ENCODE assay signal across 1 cellular context in the genomic region with DNA sequence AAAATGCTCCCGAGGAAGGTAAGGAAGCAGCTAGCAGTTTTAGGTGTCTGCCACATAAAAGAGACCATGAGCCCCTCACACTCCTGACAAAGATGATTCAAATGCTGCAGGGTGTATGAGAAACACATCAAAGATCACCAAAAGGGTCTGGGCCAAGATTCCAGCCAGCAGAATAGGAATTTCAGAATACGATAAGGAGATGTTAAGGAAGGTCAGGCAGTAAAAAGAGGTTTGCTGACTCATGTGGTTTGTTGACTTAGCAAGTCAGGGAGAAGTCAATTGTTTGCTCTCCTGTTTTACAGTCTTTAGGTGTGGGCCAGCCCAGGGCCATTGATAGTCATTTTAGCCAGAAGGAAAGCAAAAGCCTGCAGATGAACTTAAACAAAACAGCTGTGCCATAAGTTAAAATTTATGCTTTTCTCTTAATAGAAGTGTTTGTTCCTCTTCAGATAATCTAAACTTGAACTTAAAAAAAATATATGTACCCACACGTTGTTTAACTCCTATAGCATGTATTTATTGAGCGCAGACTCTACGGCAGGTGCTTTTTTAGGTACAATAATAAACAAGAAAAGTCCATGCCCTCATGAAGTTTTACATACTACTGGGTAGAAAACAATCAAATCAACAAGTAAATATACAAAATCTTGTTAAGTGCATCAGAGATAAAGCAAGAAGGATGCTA.
TF ChIP-seq lines count a peak whose summit lies in the region.

No MANE protein-coding gene starts in this region.

TF ChIP-seq in HEK293, 187 proteins besides CTCF, POLR2A, EP300 and RAD21 (continued from another document and continues in another):
- TF ChIP-seq, protein P1, sequence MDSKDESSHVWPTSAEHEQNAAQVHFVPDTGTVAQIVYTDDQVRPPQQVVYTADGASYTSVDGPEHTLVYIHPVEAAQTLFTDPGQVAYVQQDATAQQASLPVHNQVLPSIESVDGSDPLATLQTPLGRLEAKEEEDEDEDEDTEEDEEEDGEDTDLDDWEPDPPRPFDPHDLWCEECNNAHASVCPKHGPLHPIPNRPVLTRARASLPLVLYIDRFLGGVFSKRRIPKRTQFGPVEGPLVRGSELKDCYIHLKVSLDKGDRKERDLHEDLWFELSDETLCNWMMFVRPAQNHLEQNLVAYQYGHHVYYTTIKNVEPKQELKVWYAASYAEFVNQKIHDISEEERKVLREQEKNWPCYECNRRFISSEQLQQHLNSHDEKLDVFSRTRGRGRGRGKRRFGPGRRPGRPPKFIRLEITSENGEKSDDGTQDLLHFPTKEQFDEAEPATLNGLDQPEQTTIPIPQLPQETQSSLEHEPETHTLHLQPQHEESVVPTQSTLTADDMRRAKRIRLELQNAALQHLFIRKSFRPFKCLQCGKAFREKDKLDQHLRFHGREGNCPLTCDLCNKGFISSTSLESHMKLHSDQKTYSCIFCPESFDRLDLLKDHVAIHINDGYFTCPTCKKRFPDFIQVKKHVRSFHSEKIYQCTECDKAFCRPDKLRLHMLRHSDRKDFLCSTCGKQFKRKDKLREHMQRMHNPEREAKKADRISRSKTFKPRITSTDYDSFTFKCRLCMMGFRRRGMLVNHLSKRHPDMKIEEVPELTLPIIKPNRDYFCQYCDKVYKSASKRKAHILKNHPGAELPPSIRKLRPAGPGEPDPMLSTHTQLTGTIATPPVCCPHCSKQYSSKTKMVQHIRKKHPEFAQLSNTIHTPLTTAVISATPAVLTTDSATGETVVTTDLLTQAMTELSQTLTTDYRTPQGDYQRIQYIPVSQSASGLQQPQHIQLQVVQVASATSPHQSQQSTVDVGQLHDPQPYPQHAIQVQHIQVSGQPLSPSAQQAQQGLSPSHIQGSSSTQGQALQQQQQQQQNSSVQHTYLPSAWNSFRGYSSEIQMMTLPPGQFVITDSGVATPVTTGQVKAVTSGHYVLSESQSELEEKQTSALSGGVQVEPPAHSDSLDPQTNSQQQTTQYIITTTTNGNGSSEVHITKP (tag by site-specific recombination; IDR thresholded peaks at IDR 0.05): peak; percentile 65
- TF ChIP-seq, protein P2, sequence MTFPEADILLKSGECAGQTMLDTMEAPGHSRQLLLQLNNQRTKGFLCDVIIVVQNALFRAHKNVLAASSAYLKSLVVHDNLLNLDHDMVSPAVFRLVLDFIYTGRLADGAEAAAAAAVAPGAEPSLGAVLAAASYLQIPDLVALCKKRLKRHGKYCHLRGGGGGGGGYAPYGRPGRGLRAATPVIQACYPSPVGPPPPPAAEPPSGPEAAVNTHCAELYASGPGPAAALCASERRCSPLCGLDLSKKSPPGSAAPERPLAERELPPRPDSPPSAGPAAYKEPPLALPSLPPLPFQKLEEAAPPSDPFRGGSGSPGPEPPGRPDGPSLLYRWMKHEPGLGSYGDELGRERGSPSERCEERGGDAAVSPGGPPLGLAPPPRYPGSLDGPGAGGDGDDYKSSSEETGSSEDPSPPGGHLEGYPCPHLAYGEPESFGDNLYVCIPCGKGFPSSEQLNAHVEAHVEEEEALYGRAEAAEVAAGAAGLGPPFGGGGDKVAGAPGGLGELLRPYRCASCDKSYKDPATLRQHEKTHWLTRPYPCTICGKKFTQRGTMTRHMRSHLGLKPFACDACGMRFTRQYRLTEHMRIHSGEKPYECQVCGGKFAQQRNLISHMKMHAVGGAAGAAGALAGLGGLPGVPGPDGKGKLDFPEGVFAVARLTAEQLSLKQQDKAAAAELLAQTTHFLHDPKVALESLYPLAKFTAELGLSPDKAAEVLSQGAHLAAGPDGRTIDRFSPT (tag by site-specific recombination; IDR thresholded peaks at IDR 0.05): peak; percentile 26; the same call in 1 of the 2 replicates
- TF ChIP-seq TRIM28 (IDR thresholded peaks at IDR 0.05; ENCODE audit: borderline replicate concordance, low read length) (peak; percentile 46; the same call in 1 of the 2 replicates), ZNF140 (tag by site-specific recombination; IDR thresholded peaks at IDR 0.05) (no peak), ZNF768 (tag by site-specific recombination; IDR thresholded peaks at IDR 0.05) (no peak), ZNF350 (tag by site-specific recombination; IDR thresholded peaks at IDR 0.05) (no peak), ZXDB (tag by site-specific recombination; IDR thresholded peaks at IDR 0.05) (peak; percentile 71), ZNF157 (tag by site-specific recombination; IDR thresholded peaks at IDR 0.05) (no peak), ZNF76 (tag by site-specific recombination; IDR thresholded peaks at IDR 0.05; ENCODE audit: borderline replicate concordance, low read depth) (no peak), ZNF16 (tag by site-specific recombination; IDR thresholded peaks at IDR 0.05; ENCODE audit: low read depth) (no peak), ZNF112 (tag by site-specific recombination; IDR thresholded peaks at IDR 0.05) (no peak), ZNF184 (tag by site-specific recombination; IDR thresholded peaks at IDR 0.05) (no peak), ZNF837 (tag by site-specific recombination; IDR thresholded peaks at IDR 0.05) (no peak), ZNF202 (tag by site-specific recombination; IDR thresholded peaks at IDR 0.05; ENCODE audit: borderline replicate concordance) (no peak), ZNF214 (tag by site-specific recombination; IDR thresholded peaks at IDR 0.05; ENCODE audit: borderline replicate concordance) (no peak), YY2 (tag by site-specific recombination; IDR thresholded peaks at IDR 0.05) (no peak), FEZF1 (tag by site-specific recombination; IDR thresholded peaks at IDR 0.05) (peak; percentile 87), ZNF391 (tag by site-specific recombination; IDR thresholded peaks at IDR 0.05; ENCODE audit: borderline replicate concordance, low read depth) (no peak), TCF7L2 (IDR thresholded peaks at IDR 0.05; ENCODE audit: borderline replicate concordance, low read depth, low read length) (peak; percentile 58; the same call in 1 of the 2 replicates), HOXD13 (CRISPR knock-in tag; IDR thresholded peaks at IDR 0.05; ENCODE audit: borderline replicate concordance) (peak; percentile 89), SALL2 (tag by site-specific recombination; IDR thresholded peaks at IDR 0.05; ENCODE audit: borderline replicate concordance) (no peak), ZSCAN30 (tag by site-specific recombination; IDR thresholded peaks at IDR 0.05) (no peak), ZNF600 (tag by site-specific recombination; IDR thresholded peaks at IDR 0.05) (peak; percentile 53; the same call in 1 of the 2 replicates), IKZF3 (tag by site-specific recombination; IDR thresholded peaks at IDR 0.05) (0 out of 2 replicates have a peak, but pooled peaks have one; percentile 41), EGR2 (tag by site-specific recombination; IDR thresholded peaks at IDR 0.05; ENCODE audit: low read depth) (no peak), ZNF24 (tag by site-specific recombination; IDR thresholded peaks at IDR 0.05) (0 out of 2 replicates have a peak, but pooled peaks have one; percentile 36), SP7 (tag by site-specific recombination; IDR thresholded peaks at IDR 0.05) (0 out of 2 replicates have a peak, but pooled peaks have one; percentile 40), ZNF830 (tag by site-specific recombination; IDR thresholded peaks at IDR 0.05; ENCODE audit: low read depth) (no peak), GLIS1 (tag by site-specific recombination; IDR thresholded peaks at IDR 0.05) (peak; percentile 55), OSR2 (tag by site-specific recombination; IDR thresholded peaks at IDR 0.05) (peak; percentile 46; the same call in 1 of the 2 replicates), ZNF629 (tag by site-specific recombination; IDR thresholded peaks at IDR 0.05) (0 out of 2 replicates have a peak, but pooled peaks have one; percentile 49), ZNF610 (tag by site-specific recombination; IDR thresholded peaks at IDR 0.05; ENCODE audit: borderline replicate concordance) (no peak), ZNF146 (tag by site-specific recombination; IDR thresholded peaks at IDR 0.05) (no peak), ZNF155 (tag by site-specific recombination; IDR thresholded peaks at IDR 0.05) (no peak), ZNF433 (tag by site-specific recombination; IDR thresholded peaks at IDR 0.05; ENCODE audit: low read depth) (no peak)
- TF ChIP-seq, protein P3, sequence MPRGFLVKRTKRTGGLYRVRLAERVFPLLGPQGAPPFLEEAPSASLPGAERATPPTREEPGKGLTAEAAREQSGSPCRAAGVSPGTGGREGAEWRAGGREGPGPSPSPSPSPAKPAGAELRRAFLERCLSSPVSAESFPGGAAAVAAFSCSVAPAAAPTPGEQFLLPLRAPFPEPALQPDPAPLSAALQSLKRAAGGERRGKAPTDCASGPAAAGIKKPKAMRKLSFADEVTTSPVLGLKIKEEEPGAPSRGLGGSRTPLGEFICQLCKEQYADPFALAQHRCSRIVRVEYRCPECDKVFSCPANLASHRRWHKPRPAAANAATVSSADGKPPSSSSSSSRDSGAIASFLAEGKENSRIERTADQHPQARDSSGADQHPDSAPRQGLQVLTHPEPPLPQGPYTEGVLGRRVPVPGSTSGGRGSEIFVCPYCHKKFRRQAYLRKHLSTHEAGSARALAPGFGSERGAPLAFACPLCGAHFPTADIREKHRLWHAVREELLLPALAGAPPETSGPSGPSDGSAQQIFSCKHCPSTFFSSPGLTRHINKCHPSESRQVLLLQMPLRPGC (tag by site-specific recombination; IDR thresholded peaks at IDR 0.05): no peak
- TF ChIP-seq, protein P4, sequence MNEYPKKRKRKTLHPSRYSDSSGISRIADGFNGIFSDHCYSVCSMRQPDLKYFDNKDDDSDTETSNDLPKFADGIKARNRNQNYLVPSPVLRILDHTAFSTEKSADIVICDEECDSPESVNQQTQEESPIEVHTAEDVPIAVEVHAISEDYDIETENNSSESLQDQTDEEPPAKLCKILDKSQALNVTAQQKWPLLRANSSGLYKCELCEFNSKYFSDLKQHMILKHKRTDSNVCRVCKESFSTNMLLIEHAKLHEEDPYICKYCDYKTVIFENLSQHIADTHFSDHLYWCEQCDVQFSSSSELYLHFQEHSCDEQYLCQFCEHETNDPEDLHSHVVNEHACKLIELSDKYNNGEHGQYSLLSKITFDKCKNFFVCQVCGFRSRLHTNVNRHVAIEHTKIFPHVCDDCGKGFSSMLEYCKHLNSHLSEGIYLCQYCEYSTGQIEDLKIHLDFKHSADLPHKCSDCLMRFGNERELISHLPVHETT (tag by site-specific recombination; IDR thresholded peaks at IDR 0.05): no peak
- TF ChIP-seq, protein P5, sequence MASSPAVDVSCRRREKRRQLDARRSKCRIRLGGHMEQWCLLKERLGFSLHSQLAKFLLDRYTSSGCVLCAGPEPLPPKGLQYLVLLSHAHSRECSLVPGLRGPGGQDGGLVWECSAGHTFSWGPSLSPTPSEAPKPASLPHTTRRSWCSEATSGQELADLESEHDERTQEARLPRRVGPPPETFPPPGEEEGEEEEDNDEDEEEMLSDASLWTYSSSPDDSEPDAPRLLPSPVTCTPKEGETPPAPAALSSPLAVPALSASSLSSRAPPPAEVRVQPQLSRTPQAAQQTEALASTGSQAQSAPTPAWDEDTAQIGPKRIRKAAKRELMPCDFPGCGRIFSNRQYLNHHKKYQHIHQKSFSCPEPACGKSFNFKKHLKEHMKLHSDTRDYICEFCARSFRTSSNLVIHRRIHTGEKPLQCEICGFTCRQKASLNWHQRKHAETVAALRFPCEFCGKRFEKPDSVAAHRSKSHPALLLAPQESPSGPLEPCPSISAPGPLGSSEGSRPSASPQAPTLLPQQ (tag by site-specific recombination; IDR thresholded peaks at IDR 0.05): peak; percentile 58; the same call in 1 of the 2 replicates
- TF ChIP-seq, protein P6, sequence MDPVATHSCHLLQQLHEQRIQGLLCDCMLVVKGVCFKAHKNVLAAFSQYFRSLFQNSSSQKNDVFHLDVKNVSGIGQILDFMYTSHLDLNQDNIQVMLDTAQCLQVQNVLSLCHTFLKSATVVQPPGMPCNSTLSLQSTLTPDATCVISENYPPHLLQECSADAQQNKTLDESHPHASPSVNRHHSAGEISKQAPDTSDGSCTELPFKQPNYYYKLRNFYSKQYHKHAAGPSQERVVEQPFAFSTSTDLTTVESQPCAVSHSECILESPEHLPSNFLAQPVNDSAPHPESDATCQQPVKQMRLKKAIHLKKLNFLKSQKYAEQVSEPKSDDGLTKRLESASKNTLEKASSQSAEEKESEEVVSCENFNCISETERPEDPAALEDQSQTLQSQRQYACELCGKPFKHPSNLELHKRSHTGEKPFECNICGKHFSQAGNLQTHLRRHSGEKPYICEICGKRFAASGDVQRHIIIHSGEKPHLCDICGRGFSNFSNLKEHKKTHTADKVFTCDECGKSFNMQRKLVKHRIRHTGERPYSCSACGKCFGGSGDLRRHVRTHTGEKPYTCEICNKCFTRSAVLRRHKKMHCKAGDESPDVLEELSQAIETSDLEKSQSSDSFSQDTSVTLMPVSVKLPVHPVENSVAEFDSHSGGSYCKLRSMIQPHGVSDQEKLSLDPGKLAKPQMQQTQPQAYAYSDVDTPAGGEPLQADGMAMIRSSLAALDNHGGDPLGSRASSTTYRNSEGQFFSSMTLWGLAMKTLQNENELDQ (tag by site-specific recombination; IDR thresholded peaks at IDR 0.05; ENCODE audit: low read depth): no peak
- TF ChIP-seq, protein P7, sequence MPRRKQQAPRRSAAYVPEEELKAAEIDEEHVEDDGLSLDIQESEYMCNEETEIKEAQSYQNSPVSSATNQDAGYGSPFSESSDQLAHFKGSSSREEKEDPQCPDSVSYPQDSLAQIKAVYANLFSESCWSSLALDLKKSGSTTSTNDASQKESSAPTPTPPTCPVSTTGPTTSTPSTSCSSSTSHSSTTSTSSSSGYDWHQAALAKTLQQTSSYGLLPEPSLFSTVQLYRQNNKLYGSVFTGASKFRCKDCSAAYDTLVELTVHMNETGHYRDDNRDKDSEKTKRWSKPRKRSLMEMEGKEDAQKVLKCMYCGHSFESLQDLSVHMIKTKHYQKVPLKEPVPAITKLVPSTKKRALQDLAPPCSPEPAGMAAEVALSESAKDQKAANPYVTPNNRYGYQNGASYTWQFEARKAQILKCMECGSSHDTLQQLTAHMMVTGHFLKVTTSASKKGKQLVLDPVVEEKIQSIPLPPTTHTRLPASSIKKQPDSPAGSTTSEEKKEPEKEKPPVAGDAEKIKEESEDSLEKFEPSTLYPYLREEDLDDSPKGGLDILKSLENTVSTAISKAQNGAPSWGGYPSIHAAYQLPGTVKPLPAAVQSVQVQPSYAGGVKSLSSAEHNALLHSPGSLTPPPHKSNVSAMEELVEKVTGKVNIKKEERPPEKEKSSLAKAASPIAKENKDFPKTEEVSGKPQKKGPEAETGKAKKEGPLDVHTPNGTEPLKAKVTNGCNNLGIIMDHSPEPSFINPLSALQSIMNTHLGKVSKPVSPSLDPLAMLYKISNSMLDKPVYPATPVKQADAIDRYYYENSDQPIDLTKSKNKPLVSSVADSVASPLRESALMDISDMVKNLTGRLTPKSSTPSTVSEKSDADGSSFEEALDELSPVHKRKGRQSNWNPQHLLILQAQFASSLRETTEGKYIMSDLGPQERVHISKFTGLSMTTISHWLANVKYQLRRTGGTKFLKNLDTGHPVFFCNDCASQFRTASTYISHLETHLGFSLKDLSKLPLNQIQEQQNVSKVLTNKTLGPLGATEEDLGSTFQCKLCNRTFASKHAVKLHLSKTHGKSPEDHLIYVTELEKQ (tag by site-specific recombination; IDR thresholded peaks at IDR 0.05; ENCODE audit: borderline replicate concordance): peak; percentile 33; the same call in 1 of the 2 replicates
